17 cellular contexts compared by ENCODE assay signal in genomic region chr3:129467934-129468333, GRCh38. TPM values are rescaled to one million over a fixed set of nuclear protein-coding genes. Genes with fewer than 3 reads are reported as not detected.
DNase-seq lines count a peak whose midpoint lies in the region; ATAC-seq and TF ChIP-seq lines count a peak whose summit lies in the region.
"Had no signal": no experiment of that assay in that cellular context is flagged by ENCODE, and none has a peak within 500 bp of the region (broad histone marks: within the 10 kb centered on the region; RNA-seq: fewer than 3 reads in every experiment).

No MANE protein-coding gene starts in this region.

- H3K4me1 ChIP-seq in hepatocyte (ENCODE audit: insufficient read depth) (peaks cover 5% of the 10 kb centered on the region), liver (ENCODE audit: control insufficient read depth in 4 of 4, insufficient read depth in 4 of 4, low read length in 3 of 4) (peaks cover 11 to 33% (median 24%) of the 10 kb centered on the region in 4 donors), neural progenitor cell (peaks cover 5% of the 10 kb centered on the region)
- H3K4me1 ChIP-seq: A549 had no signal

- H3K27ac ChIP-seq in hepatocyte (peak overlapping the region; percentile 61), liver (ENCODE audit: low read depth in 1 of 2, low read length in 2 of 2) (peak overlapping the region; percentile 39 to 67), neural progenitor cell (no peak overlapping the region)
- H3K27ac ChIP-seq: A549, BLaER1, HL-60 had no signal

- H3K4me1 Mint-ChIP-seq in T-helper 17 cell (peaks cover 13% of the 10 kb centered on the region), neural progenitor cell (peaks cover 17% of the 10 kb centered on the region)
- H3K4me1 Mint-ChIP-seq in stimulated activated memory B cell treated with anti-CD40 and anti-IgM and Interleukin-4, amounts not matched to agents 10 μg/mL and 1 μg/mL and 100 μg/mL, for 72 hours = no peaks in the 10 kb centered on the region
- H3K4me1 Mint-ChIP-seq: GM23338 had no signal

- H3K36me3 ChIP-seq in hepatocyte (replicated peaks; ENCODE audit: insufficient read depth, low read depth) (no peaks in the 10 kb centered on the region), liver (ENCODE audit: control insufficient read depth in 4 of 4, insufficient read depth in 3 of 4, low read depth in 1 of 4, low read length in 3 of 4) (peaks cover 0 to 2% (median 0%) of the 10 kb centered on the region in 4 donors), neural progenitor cell (no peaks in the 10 kb centered on the region)

- H3K4me3 ChIP-seq in hepatocyte (no peak overlapping the region), liver (ENCODE audit: low read depth in 1 of 3, low read length in 3 of 3) (no peak overlapping the region), neural progenitor cell (no peak overlapping the region)
- H3K4me3 ChIP-seq: A549, BLaER1, GM12878, GM23338 had no signal

- peak in 1 of 2 donors; percentile 50 for TF ChIP-seq RAD21 in liver (IDR thresholded peaks at IDR 0.05)

- no peaks in the 10 kb centered on the region for H3K27me3 Mint-ChIP-seq in T-helper 17 cell
- H3K27me3 Mint-ChIP-seq in neural progenitor cell (ENCODE audit: insufficient read depth, low read depth) = no peaks in the 10 kb centered on the region
- H3K27me3 Mint-ChIP-seq in stimulated activated memory B cell treated with anti-CD40 and anti-IgM and Interleukin-4, amounts not matched to agents 10 μg/mL and 1 μg/mL and 100 μg/mL, for 72 hours = no peaks in the 10 kb centered on the region
- H3K27me3 Mint-ChIP-seq: IgD-negative memory B cell had no signal

- H3K27me3 ChIP-seq in hepatocyte (no peaks in the 10 kb centered on the region), liver (ENCODE audit: control insufficient read depth in 4 of 4, insufficient read depth in 4 of 4, low read length in 3 of 4) (no peaks in the 10 kb centered on the region), neural progenitor cell (no peaks in the 10 kb centered on the region)
- H3K27me3 ChIP-seq: BLaER1 had no signal

- no peak overlapping the region for H3K4me2 ChIP-seq in hepatocyte
- peak overlapping the region; percentile 18 for H3K4me2 ChIP-seq in neural progenitor cell
- H3K4me2 ChIP-seq: A549, BLaER1, GM23338 had no signal

- no peaks in the 10 kb centered on the region for H3F3A ChIP-seq in neural progenitor cell (ENCODE audit: low read depth)

- H4K20me1 ChIP-seq in hepatocyte (ENCODE audit: insufficient read depth, poor library complexity, severe bottlenecking) (no peaks in the 10 kb centered on the region), neural progenitor cell (ENCODE audit: low read depth) (no peaks in the 10 kb centered on the region)
- H4K20me1 ChIP-seq: BLaER1 had no signal

- H3K9me3 Mint-ChIP-seq in neural progenitor cell = no peaks in the 10 kb centered on the region
- H3K9me3 Mint-ChIP-seq in stimulated activated memory B cell treated with anti-CD40 and anti-IgM and Interleukin-4, amounts not matched to agents 10 μg/mL and 1 μg/mL and 100 μg/mL, for 72 hours = no peaks in the 10 kb centered on the region
- H3K9me3 Mint-ChIP-seq: GM23338, IgD-negative memory B cell had no signal

- 45% methylated on average over 1 of the region's 1 CpG for WGBS in hepatocyte (ENCODE audit: low lambda C conversion rate, missing lambda C conversion rate)
- 31% methylated on average over 1 of the region's 1 CpG for WGBS in liver

- TF ChIP-seq CTCF in hepatocyte (IDR thresholded peaks at IDR 0.05; ENCODE audit: poor library complexity) (no peak), liver (IDR thresholded peaks at IDR 0.05; ENCODE audit: low read depth, low read length, missing input control) (no peak), neural progenitor cell (IDR thresholded peaks at IDR 0.05) (no peak)

- no peak for DNase-seq in T-helper 17 cell
- peak; percentile 28 for DNase-seq in hepatocyte (ENCODE audit: low spot score)
- DNase-seq in neural progenitor cell (ENCODE audit: low spot score) = no peak
- DNase-seq in G401 (ENCODE audit: low spot score) = no peak
- DNase-seq in DMS 273 (lab: John Stamatoyannopoulos, UW; ENCODE audit: unreplicated experiment) = no peak
- DNase-seq: DMS 273 treated with DMSO at 0.1 percent for 48 hours, H7 had no signal

- no peak for ATAC-seq in T-helper 17 cell
- ATAC-seq in stimulated activated memory B cell treated with anti-CD40 and anti-IgM and Interleukin-4, amounts not matched to agents 10 μg/mL and 1 μg/mL and 100 μg/mL, for 72 hours = no peak
- ATAC-seq in GM18511 (IDR thresholded peaks at IDR 0.05; ENCODE audit: unreplicated experiment) = no peak
- ATAC-seq: A549, GM12878, GM23338 had no signal

- H3K36me3 Mint-ChIP-seq in T-helper 17 cell (ENCODE audit: low read depth) (peaks cover 11% of the 10 kb centered on the region), neural progenitor cell (peaks cover 13% of the 10 kb centered on the region)
- H3K36me3 Mint-ChIP-seq in stimulated activated memory B cell treated with anti-CD40 and anti-IgM and Interleukin-4, amounts not matched to agents 10 μg/mL and 1 μg/mL and 100 μg/mL, for 72 hours = peaks cover 22% of the 10 kb centered on the region

- H3K27ac Mint-ChIP-seq in T-helper 17 cell (peak overlapping the region; percentile 34), neural progenitor cell (no peak overlapping the region)
- H3K27ac Mint-ChIP-seq in stimulated activated memory B cell treated with anti-CD40 and anti-IgM and Interleukin-4, amounts not matched to agents 10 μg/mL and 1 μg/mL and 100 μg/mL, for 72 hours = no peak overlapping the region
- H3K27ac Mint-ChIP-seq: GM23338, IgD-negative memory B cell had no signal

- in situ Hi-C loops in G401 (cut with HindIII; ENCODE audit: low sequenced_read_pairs) = no loop called here

- H3K79me2 ChIP-seq in hepatocyte (no peaks in the 10 kb centered on the region), neural progenitor cell (ENCODE audit: low read depth) (no peaks in the 10 kb centered on the region)

- H2AFZ ChIP-seq in hepatocyte = no peak overlapping the region
- no peak overlapping the region for H2AFZ ChIP-seq in neural progenitor cell (replicated peaks)
- H2AFZ ChIP-seq: GM23338 had no signal

- H3K9ac ChIP-seq in liver (ENCODE audit: low read depth in 1 of 2, low read length in 2 of 2) (no peak overlapping the region), neural progenitor cell (no peak overlapping the region)
- H3K9ac ChIP-seq: BLaER1 had no signal

- no peaks in the 10 kb centered on the region for H3K9me2 ChIP-seq in hepatocyte (replicated peaks; ENCODE audit: insufficient read depth)

- H3K4me3 Mint-ChIP-seq in T-helper 17 cell = no peak overlapping the region
- H3K4me3 Mint-ChIP-seq in neural progenitor cell = no peak overlapping the region
- H3K4me3 Mint-ChIP-seq in stimulated activated memory B cell treated with anti-CD40 and anti-IgM and Interleukin-4, amounts not matched to agents 10 μg/mL and 1 μg/mL and 100 μg/mL, for 72 hours = no peak overlapping the region
- H3K4me3 Mint-ChIP-seq: GM23338, IgD-negative memory B cell had no signal

- H3K9me3 ChIP-seq in T-helper 17 cell (ENCODE audit: control insufficient read depth, low read length, poor library complexity, severe bottlenecking) (no peaks in the 10 kb centered on the region), hepatocyte (ENCODE audit: low read depth) (no peaks in the 10 kb centered on the region), liver (ENCODE audit: control insufficient read depth in 4 of 4, low read length in 3 of 4) (no peaks in the 10 kb centered on the region), neural progenitor cell (ENCODE audit: low read depth) (no peaks in the 10 kb centered on the region)
- H3K9me3 ChIP-seq: A549, BLaER1 had no signal

TF ChIP-seq in liver, 16 proteins besides CTCF, POLR2A, EP300 and RAD21 (continues in another document):
- peak; percentile 69 for TF ChIP-seq REST (IDR thresholded peaks at IDR 0.05)
- TF ChIP-seq JUND (IDR thresholded peaks at IDR 0.05) = no peak
- TF ChIP-seq SP1 (IDR thresholded peaks at IDR 0.05) = peak; percentile 96

RNA-seq across cellular contexts. Expression of gene IFT122, which starts 27.9 kb away (rescaled TPM):
- total RNA-seq in T-helper 17 cell = 10 to 100 TPM; 20.1 to 22.8 TPM
- 14.6 and 17.3 TPM in 2 replicates for total RNA-seq in hepatocyte
- polyA plus RNA-seq in hepatocyte = 11.4 and 15.6 TPM in 2 replicates
- total RNA-seq in liver = 10 to 100 TPM; 14.9 to 25.8 TPM
- polyA plus RNA-seq in liver = 1 to 10 TPM; 3.3 to 6.3 TPM
- total RNA-seq in neural progenitor cell (ENCODE audit: low replicate concordance) = 31.8 and 48.0 TPM in 2 replicates
- 14.6 and 19.9 TPM in 2 replicates for total RNA-seq in G401 (2014; rRNA removed; shearing (Covaris generic))

RNA-seq across cellular contexts. Expression of gene MBD4, which starts 28.2 kb away (rescaled TPM):
- 10 to 100 TPM; 44.7 to 49.4 TPM for total RNA-seq in T-helper 17 cell
- 25.0 and 27.5 TPM in 2 replicates for total RNA-seq in hepatocyte
- polyA plus RNA-seq in hepatocyte = 20.8 and 22.2 TPM in 2 replicates
- 10 to 100 TPM; 16.9 to 17.1 TPM for total RNA-seq in liver
- polyA plus RNA-seq in liver = 10 to 100 TPM; 17.4 to 24.8 TPM
- total RNA-seq in neural progenitor cell (ENCODE audit: low replicate concordance) = 35.0 and 46.3 TPM in 2 replicates
- 14.0 and 18.9 TPM in 2 replicates for total RNA-seq in G401 (2014; rRNA removed; shearing (Covaris generic))

RNA-seq across cellular contexts. Expression of gene EFCAB12, which starts 39.5 kb away (rescaled TPM):
- total RNA-seq in T-helper 17 cell (1 to 10 TPM; 2.3 to 5.2 TPM), hepatocyte (0.20 and 0.44 TPM in 2 replicates), liver (under 1 TPM; 0.37 to 0.67 TPM), neural progenitor cell (ENCODE audit: low replicate concordance) (0.13 and 0.22 TPM in 2 replicates)
- polyA plus RNA-seq in hepatocyte (0.19 and 1.5 TPM in 2 replicates), liver (1 to 10 TPM in 1 of 2 donors, under 1 TPM in 1; 0.62 to 2.4 TPM)
- total RNA-seq in G401 (2014; rRNA removed; shearing (Covaris generic)) = not detected in 2 replicates
- total RNA-seq: Daoy had no signal
